In the genomic region with DNA sequence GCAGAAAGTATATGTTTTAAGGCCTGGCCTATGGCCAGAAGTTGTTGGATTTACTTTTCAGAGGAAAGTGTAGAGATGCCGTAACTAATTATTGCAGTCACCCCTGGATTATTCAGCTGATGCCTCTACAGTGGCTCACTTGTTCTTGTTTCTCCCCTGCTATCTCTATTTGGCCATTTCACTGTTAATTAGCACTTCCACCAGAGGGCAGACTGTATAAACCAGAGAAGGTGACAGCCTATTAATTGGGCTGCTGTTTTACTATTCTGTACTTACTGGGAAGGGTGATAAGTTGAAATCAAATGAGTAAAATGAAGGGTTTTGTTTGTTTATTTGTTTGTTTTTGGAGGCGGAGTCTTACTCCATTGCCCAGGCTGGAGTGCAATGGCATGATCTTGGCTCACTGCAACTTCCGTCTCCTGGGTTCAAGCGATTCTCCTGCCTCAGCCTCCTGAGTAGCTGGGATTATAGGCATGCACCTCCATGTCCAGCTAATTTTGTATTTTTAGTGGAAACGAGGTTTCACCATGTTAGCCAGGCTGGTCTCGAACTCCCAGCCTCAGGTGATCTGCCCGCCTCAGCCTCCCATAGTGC, we compare ENCODE assay signal across 8 cellular contexts.
A peak's percentile ranks its signal among the peaks of the same experiment; 100 is the strongest.
DNase-seq lines count a peak whose midpoint lies in the region; ATAC-seq and TF ChIP-seq lines count a peak whose summit lies in the region.

No MANE protein-coding gene starts in this region.

- no peaks in the 10 kb centered on the region for H3K4me1 ChIP-seq in OCI-LY1 (ENCODE audit: insufficient read depth, low read length, severe bottlenecking)
- H3K4me1 ChIP-seq in fibroblast of lung (ENCODE audit: control insufficient read depth, extremely low read depth, insufficient read depth, low read length), result no peaks in the 10 kb centered on the region
- no peaks in the 10 kb centered on the region for H3K4me1 ChIP-seq in thoracic aorta (ENCODE audit: control insufficient read depth in 1 of 2, low read depth in 2 of 2)
- peaks cover 0 to 15% (median 0%) of the 10 kb centered on the region in 4 donors for H3K4me1 ChIP-seq in sigmoid colon

- TF ChIP-seq CTCF in activated CD8-positive, alpha-beta T cell treated with anti-CD3 and anti-CD28 coated beads for 36 hours (IDR thresholded peaks at IDR 0.05), result peak; percentile 53
- TF ChIP-seq CTCF in OCI-LY1 (IDR thresholded peaks at IDR 0.05; ENCODE audit: low read length) (peak; percentile 63), fibroblast of lung (conservative IDR thresholded peaks at IDR 0.05 in 1 of 2, IDR thresholded peaks at IDR 0.05 in 1 of 2; ENCODE audit: low read depth in 1 of 2, low read length in 2 of 2) (peak; percentile 24 to 46), thoracic aorta (IDR thresholded peaks at IDR 0.05) (peak; percentile 24), sigmoid colon (IDR thresholded peaks at IDR 0.05) (peak in 2 of 4 experiments; percentile 36 to 39)

- no peak overlapping the region for H3K4me3 Mint-ChIP-seq in activated CD8-positive, alpha-beta T cell treated with anti-CD3 and anti-CD28 coated beads for 36 hours
- H3K4me3 Mint-ChIP-seq in activated CD8-positive, alpha-beta T cell treated with anti-CD3 and anti-CD28 coated beads, Interleukin-2, amount 10 ng/mL, durations not matched to agents 7 days and 5 days, result no peak overlapping the region

- no peaks in the 10 kb centered on the region for H3K27me3 ChIP-seq in OCI-LY1 (ENCODE audit: insufficient read depth, low read length)
- no peaks in the 10 kb centered on the region for H3K27me3 ChIP-seq in fibroblast of lung (ENCODE audit: control insufficient read depth, insufficient read depth, low read length)
- no peaks in the 10 kb centered on the region for H3K27me3 ChIP-seq in thoracic aorta (replicated peaks; ENCODE audit: insufficient read depth)
- no peaks in the 10 kb centered on the region for H3K27me3 ChIP-seq in sigmoid colon

- peak; percentile 47 for ATAC-seq in activated CD8-positive, alpha-beta T cell treated with anti-CD3 and anti-CD28 coated beads for 36 hours
- ATAC-seq in activated CD8-positive, alpha-beta T cell treated with anti-CD3 and anti-CD28 coated beads, Interleukin-2, amount 10 ng/mL, durations not matched to agents 7 days and 5 days, result no peak
- ATAC-seq in thoracic aorta (ENCODE audit: insufficient number of reproducible peaks, low FRiP score, low read depth) (no peak), HG03025 (IDR thresholded peaks at IDR 0.05; ENCODE audit: low FRiP score, unreplicated experiment) (no peak), GM18498 (IDR thresholded peaks at IDR 0.05; ENCODE audit: unreplicated experiment) (no peak)

- no peaks in the 10 kb centered on the region for H3K9me3 Mint-ChIP-seq in activated CD8-positive, alpha-beta T cell treated with anti-CD3 and anti-CD28 coated beads for 36 hours
- no peaks in the 10 kb centered on the region for H3K9me3 Mint-ChIP-seq in activated CD8-positive, alpha-beta T cell treated with anti-CD3 and anti-CD28 coated beads, Interleukin-2, amount 10 ng/mL, durations not matched to agents 7 days and 5 days (ENCODE audit: insufficient read depth)

- no peak for DNase-seq in activated CD8-positive, alpha-beta T cell treated with anti-CD3 and anti-CD28 coated beads for 36 hours
- DNase-seq in activated CD8-positive, alpha-beta T cell treated with anti-CD3 and anti-CD28 coated beads, Interleukin-2, amount 10 ng/mL, durations not matched to agents 7 days and 5 days, result no peak
- DNase-seq in fibroblast of lung (ENCODE audit: low read depth in 2 of 2) (peak in 1 of 2 donors; percentile 15), thoracic aorta (ENCODE audit: low spot score) (no peak), sigmoid colon (no peak)

- H3K27me3 Mint-ChIP-seq in activated CD8-positive, alpha-beta T cell treated with anti-CD3 and anti-CD28 coated beads for 36 hours, result no peaks in the 10 kb centered on the region
- no peaks in the 10 kb centered on the region for H3K27me3 Mint-ChIP-seq in activated CD8-positive, alpha-beta T cell treated with anti-CD3 and anti-CD28 coated beads, Interleukin-2, amount 10 ng/mL, durations not matched to agents 7 days and 5 days (ENCODE audit: low read depth)

- H3K27ac Mint-ChIP-seq in activated CD8-positive, alpha-beta T cell treated with anti-CD3 and anti-CD28 coated beads for 36 hours, result no peak overlapping the region
- H3K27ac Mint-ChIP-seq in activated CD8-positive, alpha-beta T cell treated with anti-CD3 and anti-CD28 coated beads, Interleukin-2, amount 10 ng/mL, durations not matched to agents 7 days and 5 days, result no peak overlapping the region

- no peak for TF ChIP-seq POLR2A in sigmoid colon (IDR thresholded peaks at IDR 0.05)

- TF ChIP-seq EP300 in sigmoid colon (IDR thresholded peaks at IDR 0.05), result no peak

- H3K79me2 ChIP-seq in OCI-LY1 (ENCODE audit: insufficient read depth, low read length) (no peaks in the 10 kb centered on the region), fibroblast of lung (ENCODE audit: control insufficient read depth, insufficient read depth, low read length) (no peaks in the 10 kb centered on the region)

- peaks cover 52% of the 10 kb centered on the region for H3K36me3 Mint-ChIP-seq in activated CD8-positive, alpha-beta T cell treated with anti-CD3 and anti-CD28 coated beads for 36 hours (ENCODE audit: low read depth)
- H3K36me3 Mint-ChIP-seq in activated CD8-positive, alpha-beta T cell treated with anti-CD3 and anti-CD28 coated beads, Interleukin-2, amount 10 ng/mL, durations not matched to agents 7 days and 5 days (ENCODE audit: low read depth), result peaks cover 62% of the 10 kb centered on the region

- CTCF ChIA-PET in activated CD8-positive, alpha-beta T cell treated with anti-CD3 and anti-CD28 coated beads for 36 hours (lab: Charles Lee), result interaction anchor here (1.6 kb wide), 1 partner anchor 9 kb away, joined by 4 read pairs; no protein-coding TSS in a partner anchor
- CTCF ChIA-PET in activated CD8-positive, alpha-beta T cell treated with anti-CD3 and anti-CD28 coated beads, Interleukin-2, amount 10 ng/mL, durations not matched to agents 7 days and 5 days (lab: Charles Lee), result interaction anchor here (0.7 to 2.5 kb wide), 4 partner anchors 18 to 94 kb away, joined by 3 to 14 read pairs (median 6); no protein-coding TSS in a partner anchor

- H3K4me3 ChIP-seq in OCI-LY1 (ENCODE audit: low read depth, low read length, poor library complexity, severe bottlenecking), result no peak overlapping the region
- H3K4me3 ChIP-seq in fibroblast of lung (replicated peaks in 1 of 4; ENCODE audit: control extremely low read depth in 1 of 4, insufficient read depth in 1 of 4, low read depth in 3 of 4, low read length in 4 of 4), result no peak overlapping the region
- no peak overlapping the region for H3K4me3 ChIP-seq in thoracic aorta
- no peak overlapping the region for H3K4me3 ChIP-seq in sigmoid colon

- WGBS in sigmoid colon, 2 donors, result 93 to 96% methylated on average over 7 of the region's 7 CpGs

- H3K4me2 ChIP-seq in OCI-LY1 (ENCODE audit: low read length) (no peak overlapping the region), fibroblast of lung (ENCODE audit: extremely low read depth, insufficient read depth, low read length) (no peak overlapping the region)

- H3K9me2 ChIP-seq in OCI-LY1 (ENCODE audit: low read depth, low read length), result no peaks in the 10 kb centered on the region

- no peaks in the 10 kb centered on the region for H3K9me3 ChIP-seq in OCI-LY1 (ENCODE audit: low read length)
- H3K9me3 ChIP-seq in fibroblast of lung (ENCODE audit: control insufficient read depth, insufficient read depth, low read depth, low read length), result no peaks in the 10 kb centered on the region
- no peaks in the 10 kb centered on the region for H3K9me3 ChIP-seq in thoracic aorta
- H3K9me3 ChIP-seq in sigmoid colon, result no peaks in the 10 kb centered on the region

- H3K27ac ChIP-seq in OCI-LY1 (ENCODE audit: low read depth, low read length, poor library complexity, severe bottlenecking), result no peak overlapping the region
- H3K27ac ChIP-seq in fibroblast of lung (ENCODE audit: insufficient read depth, low read length), result no peak overlapping the region
- H3K27ac ChIP-seq in thoracic aorta, result no peak overlapping the region
- no peak overlapping the region for H3K27ac ChIP-seq in sigmoid colon

- H3K9ac ChIP-seq in OCI-LY1 (ENCODE audit: low read length) (no peak overlapping the region), fibroblast of lung (ENCODE audit: insufficient read depth, low read length) (no peak overlapping the region)

- H3K36me3 ChIP-seq in OCI-LY1 (ENCODE audit: insufficient read depth, low read length) (peaks cover 92% of the 10 kb centered on the region), fibroblast of lung (ENCODE audit: control insufficient read depth, insufficient read depth, low read length) (peaks cover 19% of the 10 kb centered on the region), thoracic aorta (peaks cover 47% of the 10 kb centered on the region), sigmoid colon (peaks cover 32 to 100% (median 57%) of the 10 kb centered on the region in 4 donors)

- H3F3A ChIP-seq in OCI-LY1 (ENCODE audit: insufficient read depth, low read length), result no peaks in the 10 kb centered on the region

- POLR2A ChIA-PET in activated CD8-positive, alpha-beta T cell treated with anti-CD3 and anti-CD28 coated beads for 36 hours (lab: Charles Lee), result no interaction called here
- POLR2A ChIA-PET in activated CD8-positive, alpha-beta T cell treated with anti-CD3 and anti-CD28 coated beads, Interleukin-2, amount 10 ng/mL, durations not matched to agents 7 days and 5 days (lab: Charles Lee), result no interaction called here

- intact Hi-C loops in activated CD8-positive, alpha-beta T cell treated with anti-CD3 and anti-CD28 coated beads for 36 hours (cut with micrococcal nuclease), result no loop called here
- intact Hi-C loops in sigmoid colon (cut with DNase I), result no loop called here

- peaks cover 5% of the 10 kb centered on the region for H3K4me1 Mint-ChIP-seq in activated CD8-positive, alpha-beta T cell treated with anti-CD3 and anti-CD28 coated beads for 36 hours (ENCODE audit: low read depth)
- peaks cover 16% of the 10 kb centered on the region for H3K4me1 Mint-ChIP-seq in activated CD8-positive, alpha-beta T cell treated with anti-CD3 and anti-CD28 coated beads, Interleukin-2, amount 10 ng/mL, durations not matched to agents 7 days and 5 days (ENCODE audit: low read depth)

- H4K20me1 ChIP-seq in OCI-LY1 (ENCODE audit: insufficient read depth, low read length) (no peaks in the 10 kb centered on the region), fibroblast of lung (ENCODE audit: control insufficient read depth, extremely low read depth, insufficient read depth, low read length) (no peaks in the 10 kb centered on the region)

- H2AFZ ChIP-seq in OCI-LY1 (ENCODE audit: low read length), result no peak overlapping the region
- no peak overlapping the region for H2AFZ ChIP-seq in fibroblast of lung (ENCODE audit: low read length)
